10 cellular contexts compared by ENCODE assay signal in genomic region chr20:8153281-8153908, GRCh38. TPM values are rescaled to one million over a fixed set of nuclear protein-coding genes. Genes with fewer than 3 reads are reported as not detected.
A peak's percentile ranks its signal among the peaks of the same experiment; 100 is the strongest.
DNase-seq lines count a peak whose midpoint lies in the region; ATAC-seq lines count a peak whose summit lies in the region.
"Had no signal": no experiment of that assay in that cellular context is flagged by ENCODE, and none has a peak within 500 bp of the region (broad histone marks: within the 10 kb centered on the region; RNA-seq: fewer than 3 reads in every experiment).

No MANE protein-coding gene starts in this region.

- ATAC-seq in GM18511 (IDR thresholded peaks at IDR 0.05; ENCODE audit: unreplicated experiment) (peak; percentile 79), HG02763 (IDR thresholded peaks at IDR 0.05; ENCODE audit: unreplicated experiment) (no peak)

- peaks cover 14% of the 10 kb centered on the region for H3K4me1 Mint-ChIP-seq in activated CD4-positive, alpha-beta T cell treated with anti-CD3 and anti-CD28 coated beads, Interleukin-2, amount 10 ng/mL, durations not matched to agents 24 days and 14 days
- H3K4me1 Mint-ChIP-seq: naive B cell had no signal

- no peak overlapping the region for H3K4me3 Mint-ChIP-seq in activated CD4-positive, alpha-beta T cell treated with anti-CD3 and anti-CD28 coated beads, Interleukin-2, amount 10 ng/mL, durations not matched to agents 24 days and 14 days
- H3K4me3 Mint-ChIP-seq: naive B cell had no signal

- DNase-seq in AML-193 (lab: John Stamatoyannopoulos, UW) (peak; percentile 50 to 54), MV-4-11 (lab: John Stamatoyannopoulos, UW) (peak; percentile 31), fibroblast of peridontal ligament (ENCODE audit: extremely low read depth) (peak; percentile 26), OCI-M2 (lab: John Stamatoyannopoulos, UW; ENCODE audit: unreplicated experiment) (no peak), HuH-7 (ENCODE audit: low spot score) (no peak)
- no peak for DNase-seq in activated CD4-positive, alpha-beta T cell treated with anti-CD3 and anti-CD28 coated beads, Interleukin-2, amount 10 ng/mL, durations not matched to agents 24 days and 14 days
- DNase-seq: activated CD4-positive, alpha-beta T cell treated with anti-CD3 and anti-CD28 coated beads for 4 hours; naive B cell had no signal

- H3K36me3 Mint-ChIP-seq in activated CD4-positive, alpha-beta T cell treated with anti-CD3 and anti-CD28 coated beads, Interleukin-2, amount 10 ng/mL, durations not matched to agents 24 days and 14 days (ENCODE audit: low read depth): no peaks in the 10 kb centered on the region
- H3K36me3 Mint-ChIP-seq: naive B cell had no signal

- peaks cover 7% of the 10 kb centered on the region for H3K27me3 Mint-ChIP-seq in activated CD4-positive, alpha-beta T cell treated with anti-CD3 and anti-CD28 coated beads, Interleukin-2, amount 10 ng/mL, durations not matched to agents 24 days and 14 days
- H3K27me3 Mint-ChIP-seq: naive B cell had no signal

- intact Hi-C loops in activated CD4-positive, alpha-beta T cell treated with anti-CD3 and anti-CD28 coated beads, Interleukin-2, amount 10 ng/mL, durations not matched to agents 24 days and 14 days (cut with micrococcal nuclease): no loop called here

- no peak overlapping the region for H3K27ac Mint-ChIP-seq in activated CD4-positive, alpha-beta T cell treated with anti-CD3 and anti-CD28 coated beads, Interleukin-2, amount 10 ng/mL, durations not matched to agents 24 days and 14 days
- H3K27ac Mint-ChIP-seq: naive B cell had no signal

- H3K9me3 Mint-ChIP-seq in activated CD4-positive, alpha-beta T cell treated with anti-CD3 and anti-CD28 coated beads, Interleukin-2, amount 10 ng/mL, durations not matched to agents 24 days and 14 days: peaks cover 6% of the 10 kb centered on the region

RNA-seq across cellular contexts. Expression of gene PLCB1, which starts 21.3 kb away (rescaled TPM):
- total RNA-seq in activated CD4-positive, alpha-beta T cell treated with anti-CD3 and anti-CD28 coated beads, Interleukin-2, amount 10 ng/mL, durations not matched to agents 24 days and 14 days: 1.2 and 1.9 TPM in 2 replicates

Comparison
In these comparisons a context has a peak if more than half of its experiments do, and no peak if none do; other contexts are left out.
1. DNase-seq: peak in AML-193 (2 of 2), MV-4-11 (single experiment) and fibroblast of peridontal ligament (single experiment); none in OCI-M2 (single experiment), HuH-7 (single experiment) and activated CD4-positive, alpha-beta T cell treated with anti-CD3 and anti-CD28 coated beads, Interleukin-2, amount 10 ng/mL, durations not matched to agents 24 days and 14 days (single experiment).